ENCODE assay signal across 27 cellular contexts in genomic region chr10:1150638-1150955, GRCh38.
A peak's percentile ranks its signal among the peaks of the same experiment; 100 is the strongest.
DNase-seq lines count a peak whose midpoint lies in the region; ATAC-seq and TF ChIP-seq lines count a peak whose summit lies in the region.
"Had no signal": no experiment of that assay in that cellular context is flagged by ENCODE, and none has a peak within 500 bp of the region (broad histone marks: within the 10 kb centered on the region; RNA-seq: fewer than 3 reads in every experiment).

No MANE protein-coding gene starts in this region.

- peak overlapping the region in 1 of 10 experiments; percentile 36; a peak in 2 of 20 replicates for H3K4me3 ChIP-seq in BLaER1 treated with 17β-estradiol and CSF1 and Interleukin-3, amounts not matched to agents 10 nM and 100 nM
- H3K4me3 ChIP-seq: esophagus squamous epithelium, neural progenitor cell, PC-9, tibial artery had no signal

- H3K4me1 Mint-ChIP-seq in progenitor cell of endocrine pancreas (ENCODE audit: low read depth) = peaks cover 22% of the 10 kb centered on the region

- peaks cover 11% of the 10 kb centered on the region for H3K27me3 Mint-ChIP-seq in progenitor cell of endocrine pancreas
- H3K27me3 Mint-ChIP-seq: dendritic cell treated with granulocyte-macrophage colony-stimulating factor and Interleukin-4, amounts not matched to agents 40 ng/mL and 50 ng/mL, for 4 days had no signal

- peak overlapping the region in 4 of 11 experiments; percentile 15 to 58 (median 30); a peak in 3 of 22 replicates for H3K27ac ChIP-seq in BLaER1 treated with 17β-estradiol and CSF1 and Interleukin-3, amounts not matched to agents 10 nM and 100 nM
- H3K27ac ChIP-seq in epithelial cell of prostate = peak overlapping the region; percentile 70
- H3K27ac ChIP-seq: C4-2B, neural progenitor cell, PC-9, spleen, tibial artery had no signal

- ATAC-seq in HG03135 (IDR thresholded peaks at IDR 0.05; ENCODE audit: unreplicated experiment) = no peak
- ATAC-seq: activated T-cell treated with anti-CD3 and anti-CD28 coated beads, Interleukin-2, amount 50 U/mL, for 4 hours; HepG2 had no signal

- peak overlapping the region; percentile 53 to 94 (median 84) for H3K4me2 ChIP-seq in BLaER1 treated with 17β-estradiol and CSF1 and Interleukin-3, amounts not matched to agents 10 nM and 100 nM
- H3K4me2 ChIP-seq: neural progenitor cell, PC-9 had no signal

- peak overlapping the region; percentile 58 for H3K27ac Mint-ChIP-seq in progenitor cell of endocrine pancreas
- H3K27ac Mint-ChIP-seq: dendritic cell treated with granulocyte-macrophage colony-stimulating factor and Interleukin-4, amounts not matched to agents 40 ng/mL and 50 ng/mL, for 4 days; H9 had no signal

- peaks cover 4% of the 10 kb centered on the region for H3K36me3 Mint-ChIP-seq in progenitor cell of endocrine pancreas (ENCODE audit: insufficient read depth)
- H3K36me3 Mint-ChIP-seq: neural progenitor cell had no signal

- peaks cover 0 to 10% (median 0%) of the 10 kb centered on the region in 11 experiments; a peak in 1 of 22 replicates for H3K27me3 ChIP-seq in BLaER1 treated with 17β-estradiol and CSF1 and Interleukin-3, amounts not matched to agents 10 nM and 100 nM
- H3K27me3 ChIP-seq: esophagus squamous epithelium, neural progenitor cell, tibial artery had no signal

- H3K36me3 ChIP-seq in BLaER1 treated with 17β-estradiol and CSF1 and Interleukin-3, amounts not matched to agents 10 nM and 100 nM = peaks cover 0 to 8% (median 0%) of the 10 kb centered on the region in 11 experiments; a peak in 2 of 22 replicates
- H3K36me3 ChIP-seq: esophagus squamous epithelium, spleen, tibial artery had no signal

- no peak overlapping the region for H3K4me3 Mint-ChIP-seq in progenitor cell of endocrine pancreas (ENCODE audit: low read depth)
- H3K4me3 Mint-ChIP-seq: dendritic cell treated with granulocyte-macrophage colony-stimulating factor and Interleukin-4, amounts not matched to agents 40 ng/mL and 50 ng/mL, for 4 days; H9; neural progenitor cell had no signal

- peaks cover 6% of the 10 kb centered on the region for H3K9me3 Mint-ChIP-seq in progenitor cell of endocrine pancreas (ENCODE audit: low read depth)

- H3K4me1 ChIP-seq in BLaER1 treated with 17β-estradiol and CSF1 and Interleukin-3, amounts not matched to agents 10 nM and 100 nM = peaks cover 21 to 75% (median 65%) of the 10 kb centered on the region in 10 experiments
- H3K4me1 ChIP-seq: tibial artery had no signal

- peak; percentile 13 for DNase-seq in HK-2 (ENCODE audit: unreplicated experiment)
- no peak for DNase-seq in epithelial cell of prostate (ENCODE audit: low read depth, low spot score)
- no peak for DNase-seq in progenitor cell of endocrine pancreas (ENCODE audit: low spot score, unreplicated experiment)
- DNase-seq in NCI-H748 treated with DMSO at 0.1 percent for 48 hours (lab: John Stamatoyannopoulos, UW) = no peak
- DNase-seq in SW480 (ENCODE audit: low spot score) = no peak
- DNase-seq: activated CD4-positive, alpha-beta T cell treated with anti-CD3 and anti-CD28 coated beads for 4 hours; activated T-cell treated with anti-CD3 and anti-CD28 coated beads, Interleukin-2, amount 50 U/mL, for 4 hours; central memory CD4-positive, alpha-beta T cell; esophagus squamous epithelium; foreskin melanocyte; H9; Karpas-422; NCI-H1436; NCI-H2081; NCI-H2227 treated with DMSO at 0.1 percent for 48 hours; NCI-H526; NK-92 treated with Interleukin-12 subunit alpha and Interleukin-12 subunit beta, amount 100 ng/mL, for 24 hours; PC-9; spleen had no signal

- peaks cover 0 to 4% (median 0%) of the 10 kb centered on the region in 11 experiments; a peak in 1 of 22 replicates for H4K20me1 ChIP-seq in BLaER1 treated with 17β-estradiol and CSF1 and Interleukin-3, amounts not matched to agents 10 nM and 100 nM

- TF ChIP-seq CTCF in progenitor cell of endocrine pancreas (IDR thresholded peaks at IDR 0.05; ENCODE audit: unreplicated experiment) = no peak

- peak overlapping the region in 2 of 11 experiments; percentile 2 to 12; a peak in 1 of 22 replicates for H3K9ac ChIP-seq in BLaER1 treated with 17β-estradiol and CSF1 and Interleukin-3, amounts not matched to agents 10 nM and 100 nM
- H3K9ac ChIP-seq: neural progenitor cell, parathyroid adenoma had no signal

- H3K9me3 ChIP-seq in BLaER1 treated with 17β-estradiol and CSF1 and Interleukin-3, amounts not matched to agents 10 nM and 100 nM (replicated peaks in 1 of 11) = peaks cover 22 to 31% (median 27%) of the 10 kb centered on the region in 11 experiments
